In genomic region chr9:92325269-92325990, GRCh38 we compare ENCODE assay signal across 1 cellular context.
TF ChIP-seq lines count a peak whose summit lies in the region.

TSS of gene CENPP (plus strand) at chr9:92325953.
TSS of gene NOL8 (minus strand) at chr9:92325350. CDS start at chr9:92324161, 1,189 bp downstream.

TF ChIP-seq in A549, 52 proteins besides CTCF, POLR2A, EP300 and RAD21 (continued from another document):
- TF ChIP-seq BCL3 (IDR thresholded peaks at IDR 0.05) (peak; percentile 84; the same call in 2 of the 3 replicates), JUNB (IDR thresholded peaks at IDR 0.05) (no peak), E2F6 (IDR thresholded peaks at IDR 0.05; ENCODE audit: borderline replicate concordance, low read depth) (peak; percentile 73), KDM5A (IDR thresholded peaks at IDR 0.05) (peak; percentile 91), ZFP36 (IDR thresholded peaks at IDR 0.05; ENCODE audit: borderline replicate concordance, partially characterized antibody) (no peak), HMGXB4 (CRISPR knock-in tag; IDR thresholded peaks at IDR 0.05; ENCODE audit: borderline replicate concordance) (no peak), CHD4 (IDR thresholded peaks at IDR 0.05; ENCODE audit: borderline replicate concordance) (no peak), ELK1 (IDR thresholded peaks at IDR 0.05; ENCODE audit: low read depth, low read length) (no peak), HOXA7 (CRISPR knock-in tag; IDR thresholded peaks at IDR 0.05) (no peak), CBX2 (IDR thresholded peaks at IDR 0.05; ENCODE audit: borderline replicate concordance, low read depth) (no peak), PHF8 (IDR thresholded peaks at IDR 0.05; ENCODE audit: borderline replicate concordance, low read depth) (no peak; the same call in 1 of the 2 replicates), MYC (IDR thresholded peaks at IDR 0.05; ENCODE audit: borderline replicate concordance, low read length) (peak; percentile 94), KDM1A (IDR thresholded peaks at IDR 0.05; ENCODE audit: low read depth) (no peak; the same call in 1 of the 2 replicates), RNF2 (IDR thresholded peaks at IDR 0.05; ENCODE audit: borderline replicate concordance, low read depth) (no peak), REST (IDR thresholded peaks at IDR 0.05) (0 out of 2 replicates have a peak, but pooled peaks have one; percentile 13), RFX5 (IDR thresholded peaks at IDR 0.05) (no peak), FOXS1 (CRISPR knock-in tag; IDR thresholded peaks at IDR 0.05) (no peak), POLR2AphosphoS2 (conservative IDR thresholded peaks at IDR 0.05; ENCODE audit: low read length) (no peak), MAX (IDR thresholded peaks at IDR 0.05) (peak; percentile 99), MAFK (IDR thresholded peaks at IDR 0.05; ENCODE audit: partially characterized antibody) (no peak), HES2 (IDR thresholded peaks at IDR 0.05) (no peak), CBX8 (IDR thresholded peaks at IDR 0.05) (no peak), EHF (CRISPR knock-in tag; IDR thresholded peaks at IDR 0.05) (no peak), EHMT2 (IDR thresholded peaks at IDR 0.05; ENCODE audit: low read depth) (no peak), JUN (IDR thresholded peaks at IDR 0.05) (peak; percentile 88 to 90), ESRRA (IDR thresholded peaks at IDR 0.05; ENCODE audit: borderline replicate concordance, low read length) (no peak), TFCP2L1 (CRISPR knock-in tag; IDR thresholded peaks at IDR 0.05) (peak; percentile 43; the same call in 1 of the 2 replicates), NR3C1 (IDR thresholded peaks at IDR 0.05) (no peak)
